In the genomic region with DNA sequence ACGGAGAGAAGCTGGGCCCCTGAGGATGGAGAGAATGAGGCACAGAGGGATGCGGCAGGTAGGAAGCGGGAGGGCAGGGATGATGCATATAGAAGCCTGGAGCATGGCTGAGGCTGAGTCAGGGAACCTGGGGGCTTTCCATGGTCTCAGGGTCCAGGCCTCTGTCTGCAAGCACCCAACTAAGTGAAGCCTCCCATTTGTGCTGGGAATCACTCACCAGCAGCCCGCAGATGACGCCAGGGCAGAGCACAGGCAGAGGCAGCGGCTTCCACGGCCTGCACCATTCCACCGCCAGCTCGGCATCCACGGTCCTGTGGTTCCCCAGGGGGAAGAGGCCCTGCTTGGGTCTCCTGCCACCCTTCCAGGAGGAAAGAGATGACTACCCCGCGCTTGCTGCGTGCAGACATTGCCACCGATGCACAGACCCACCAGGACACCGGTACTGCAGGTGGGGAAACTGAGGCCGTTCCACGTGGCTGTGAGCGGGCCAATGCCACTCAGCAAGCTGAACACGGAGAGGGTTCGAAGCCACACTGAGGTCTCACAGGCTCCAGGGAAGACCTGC, we compare ENCODE assay signal across 18 cellular contexts.
"Had no signal": no experiment of that assay in that cellular context is flagged by ENCODE, and none has a peak within 500 bp of the region (broad histone marks: within the 10 kb centered on the region; RNA-seq: fewer than 3 reads in every experiment).

No MANE protein-coding gene starts in this region.

- DNase-seq: activated CD4-positive, alpha-beta T cell treated with anti-CD3 and anti-CD28 coated beads for 1 hour; activated CD4-positive, alpha-beta T cell treated with anti-CD3 and anti-CD28 coated beads, Interleukin-2, amount 50 U/mL, for 4 hours; activated naive CD4-positive, alpha-beta T cell treated with anti-CD3 and anti-CD28 coated beads for 36 hours; activated T-cell treated with anti-CD3 and anti-CD28 coated beads for 4 hours; body of pancreas; effector CD8-positive, alpha-beta T cell; foreskin melanocyte; naive thymus-derived CD8-positive, alpha-beta T cell; T-helper 1 cell; transverse colon had no signal

- H3K9me3 ChIP-seq: body of pancreas, heart right ventricle, left lung, neutrophil, transverse colon had no signal

- H3K27me3 Mint-ChIP-seq: naive thymus-derived CD8-positive, alpha-beta T cell; stimulated activated memory B cell treated with anti-CD40 and anti-IgM and Interleukin-4, amounts not matched to agents 10 μg/mL and 1 μg/mL and 100 μg/mL, for 72 hours had no signal

- H3K27me3 ChIP-seq: body of pancreas, heart right ventricle, left lung, neutrophil, transverse colon had no signal

- H3K27ac ChIP-seq: left lung, neutrophil, parathyroid adenoma, VCaP had no signal

- H3K4me3 Mint-ChIP-seq: activated naive CD4-positive, alpha-beta T cell treated with anti-CD3 and anti-CD28 coated beads for 36 hours had no signal

- H3K27ac Mint-ChIP-seq: activated naive CD4-positive, alpha-beta T cell treated with anti-CD3 and anti-CD28 coated beads for 36 hours; activated T-helper 2 cell treated with anti-CD3 and anti-CD28 coated beads, Interferon-gamma antibody, Interleukin-2, Interleukin-4, amounts not matched to agents 10 μg/mL and 5 μg/mL and 100 μg/mL, durations not matched to agents 14 hours and 24 hours and 36 hours had no signal

- H3K36me3 ChIP-seq: transverse colon had no signal

- H3K9ac ChIP-seq: parathyroid adenoma had no signal

- ATAC-seq: heart right ventricle; left lung; naive thymus-derived CD8-positive, alpha-beta T cell; stimulated activated memory B cell treated with anti-CD40 and anti-IgM and Interleukin-4, amounts not matched to agents 10 μg/mL and 1 μg/mL and 100 μg/mL, for 72 hours had no signal

- H3K4me3 ChIP-seq: body of pancreas, heart right ventricle, left lung, transverse colon had no signal

- H3K9me3 Mint-ChIP-seq: activated naive CD4-positive, alpha-beta T cell treated with anti-CD3 and anti-CD28 coated beads for 36 hours; activated T-helper 2 cell treated with anti-CD3 and anti-CD28 coated beads, Interferon-gamma antibody, Interleukin-2, Interleukin-4, amounts not matched to agents 10 μg/mL and 5 μg/mL and 100 μg/mL, durations not matched to agents 14 hours and 24 hours and 36 hours; stimulated activated memory B cell treated with anti-CD40 and anti-IgM and Interleukin-4, amounts not matched to agents 10 μg/mL and 1 μg/mL and 100 μg/mL, for 72 hours had no signal

- FAIRE-seq: islet of Langerhans had no signal
